Comparison of ENCODE assay signal across 15 cellular contexts in genomic region chr2:66466435-66466834, GRCh38. TPM values are rescaled to one million over a fixed set of nuclear protein-coding genes. Genes with fewer than 3 reads are reported as not detected.
"Had no signal": no experiment of that assay in that cellular context is flagged by ENCODE, and none has a peak within 500 bp of the region (broad histone marks: within the 10 kb centered on the region; RNA-seq: fewer than 3 reads in every experiment).

No MANE protein-coding gene starts in this region.

- ATAC-seq: activated CD8-positive, alpha-beta memory T cell treated with anti-CD3 and anti-CD28 coated beads, Interleukin-2, amount 10 ng/mL, durations not matched to agents 7 days and 5 days; natural killer cell had no signal

- H3K9me3 Mint-ChIP-seq: activated T-cell treated with anti-CD3 and anti-CD28 coated beads, Interleukin-2, amount 50 U/mL, for 24 hours; natural killer cell had no signal

- H3K27me3 Mint-ChIP-seq: activated CD8-positive, alpha-beta memory T cell treated with anti-CD3 and anti-CD28 coated beads, Interleukin-2, amount 10 ng/mL, durations not matched to agents 7 days and 5 days; activated T-cell treated with anti-CD3 and anti-CD28 coated beads, Interleukin-2, amount 50 U/mL, for 24 hours had no signal

- H3K36me3 Mint-ChIP-seq: activated CD8-positive, alpha-beta memory T cell treated with anti-CD3 and anti-CD28 coated beads, Interleukin-2, amount 10 ng/mL, durations not matched to agents 7 days and 5 days; activated naive CD8-positive, alpha-beta T cell; natural killer cell had no signal

- H3K4me3 Mint-ChIP-seq: activated CD8-positive, alpha-beta memory T cell treated with anti-CD3 and anti-CD28 coated beads, Interleukin-2, amount 10 ng/mL, durations not matched to agents 7 days and 5 days; activated naive CD8-positive, alpha-beta T cell; activated T-cell treated with anti-CD3 and anti-CD28 coated beads, Interleukin-2, amount 50 U/mL, for 24 hours; natural killer cell had no signal

- H3K4me1 Mint-ChIP-seq: activated CD8-positive, alpha-beta memory T cell treated with anti-CD3 and anti-CD28 coated beads, Interleukin-2, amount 10 ng/mL, durations not matched to agents 7 days and 5 days; natural killer cell had no signal

- H3K27ac Mint-ChIP-seq: activated CD8-positive, alpha-beta memory T cell treated with anti-CD3 and anti-CD28 coated beads, Interleukin-2, amount 10 ng/mL, durations not matched to agents 7 days and 5 days; activated naive CD8-positive, alpha-beta T cell; activated T-cell treated with anti-CD3 and anti-CD28 coated beads, Interleukin-2, amount 50 U/mL, for 24 hours; natural killer cell had no signal

- DNase-seq: activated CD4-positive, alpha-beta T cell treated with anti-CD3 and anti-CD28 coated beads for 1 hour; activated CD4-positive, alpha-beta T cell treated with anti-CD3 and anti-CD28 coated beads, Interleukin-2, amount 50 U/mL, for 48 hours; activated CD8-positive, alpha-beta memory T cell treated with anti-CD3 and anti-CD28 coated beads, Interleukin-2, amount 10 ng/mL, durations not matched to agents 7 days and 5 days; activated effector memory CD4-positive, alpha-beta T cell treated with Interleukin-2 at 50 U/mL for 16 hours; activated T-cell treated with anti-CD3 and anti-CD28 coated beads, Interleukin-2, amount 50 U/mL, for 24 hours; amygdala; dorsolateral prefrontal cortex; hypothalamus; kidney glomerular epithelial cell; mucosa of descending colon; natural killer cell; occipital lobe; stimulated activated CD4-positive, alpha-beta T cell treated with anti-CD3 and anti-CD28 coated beads, Interleukin-2, amount 100 ng/mL, for 48 hours; stimulated activated naive CD4-positive, alpha-beta T cell treated with Interleukin-2 at 50 U/mL for 16 hours had no signal

RNA-seq across cellular contexts. Expression of gene MEIS1, which starts 31.5 kb away (rescaled TPM):
- total RNA-seq: activated CD8-positive, alpha-beta memory T cell treated with anti-CD3 and anti-CD28 coated beads, Interleukin-2, amount 10 ng/mL, durations not matched to agents 7 days and 5 days had no signal
